ENCODE assay signal across 8 cellular contexts in genomic region chr10:79070611-79071534, GRCh38. TPM values are rescaled to one million over a fixed set of nuclear protein-coding genes. Genes with fewer than 3 reads are reported as not detected.
A peak's percentile ranks its signal among the peaks of the same experiment; 100 is the strongest.
DNase-seq lines count a peak whose midpoint lies in the region; ATAC-seq and TF ChIP-seq lines count a peak whose summit lies in the region.

No MANE protein-coding gene starts in this region.

- peak overlapping the region; percentile 94 to 97 for H3K27ac ChIP-seq in liver (ENCODE audit: low read depth in 1 of 2, low read length in 2 of 2)

- in situ Hi-C loops in KBM-7 (cut with MboI; ENCODE audit: low pct_unique_long_range_greater_than_20kb, low sequenced_read_pairs), result no loop called here

- no peaks in the 10 kb centered on the region for H3K27me3 Mint-ChIP-seq in T-helper 17 cell

- H3K27ac Mint-ChIP-seq in T-helper 17 cell, result peak overlapping the region; percentile 63

- peaks cover 41% of the 10 kb centered on the region for H3K4me1 Mint-ChIP-seq in T-helper 17 cell

- no peak for ATAC-seq in T-helper 17 cell
- no peak for ATAC-seq in HG02870 (IDR thresholded peaks at IDR 0.05; ENCODE audit: unreplicated experiment)
- no peak for ATAC-seq in HG03159 (IDR thresholded peaks at IDR 0.05; ENCODE audit: unreplicated experiment)

- H3K9me3 ChIP-seq in T-helper 17 cell (ENCODE audit: control insufficient read depth, low read length, poor library complexity, severe bottlenecking) (no peaks in the 10 kb centered on the region), liver (ENCODE audit: control insufficient read depth in 4 of 4, low read length in 3 of 4) (no peaks in the 10 kb centered on the region)

- peak; percentile 48 for DNase-seq in DMS 273 treated with DMSO at 0.1 percent for 48 hours (lab: John Stamatoyannopoulos, UW)
- peak; percentile 67 for DNase-seq in KBM-7
- no peak for DNase-seq in T-helper 17 cell
- peak; percentile 73 for DNase-seq in ecto neural progenitor cell (ENCODE audit: low spot score)
- peak; percentile 50 for DNase-seq in stimulated activated CD8-positive, alpha-beta memory T cell treated with anti-CD3 and anti-CD28 coated beads, Interleukin-4, amount 100 ng/mL, for 48 hours

- peaks cover 25 to 68% (median 58%) of the 10 kb centered on the region in 4 donors for H3K4me1 ChIP-seq in liver (ENCODE audit: control insufficient read depth in 4 of 4, insufficient read depth in 4 of 4, low read length in 3 of 4)

- H3K36me3 ChIP-seq in liver (ENCODE audit: control insufficient read depth in 4 of 4, insufficient read depth in 3 of 4, low read depth in 1 of 4, low read length in 3 of 4), result no peaks in the 10 kb centered on the region

- 2% methylated on average over 42 of the region's 42 CpGs for WGBS in liver

- H3K4me3 Mint-ChIP-seq in T-helper 17 cell, result peak overlapping the region; percentile 98

- peak overlapping the region; percentile 62 to 95 for H3K9ac ChIP-seq in liver (ENCODE audit: low read depth in 1 of 2, low read length in 2 of 2)

- TF ChIP-seq CTCF in liver (IDR thresholded peaks at IDR 0.05; ENCODE audit: low read depth, low read length, missing input control), result no peak

- H3K27me3 ChIP-seq in liver (ENCODE audit: control insufficient read depth in 4 of 4, insufficient read depth in 4 of 4, low read length in 3 of 4), result no peaks in the 10 kb centered on the region

- peaks cover 2% of the 10 kb centered on the region for H3K36me3 Mint-ChIP-seq in T-helper 17 cell (ENCODE audit: low read depth)

- TF ChIP-seq RAD21 in liver (IDR thresholded peaks at IDR 0.05), result peak; percentile 63 to 75

- peak overlapping the region; percentile 52 to 90 (median 80) for H3K4me3 ChIP-seq in liver (ENCODE audit: low read depth in 1 of 3, low read length in 3 of 3)

TF ChIP-seq in liver, 16 proteins besides CTCF, POLR2A, EP300 and RAD21:
- TF ChIP-seq JUND (IDR thresholded peaks at IDR 0.05) (peak; percentile 61 to 69), YY1 (IDR thresholded peaks at IDR 0.05) (peak; percentile 49), REST (IDR thresholded peaks at IDR 0.05) (peak; percentile 55), SP1 (IDR thresholded peaks at IDR 0.05) (peak; percentile 82), NR2F2 (IDR thresholded peaks at IDR 0.05) (peak; percentile 54), GABPA (IDR thresholded peaks at IDR 0.05 in 1 of 2, conservative IDR thresholded peaks at IDR 0.05 in 1 of 2) (no peak), HNF4A (conservative IDR thresholded peaks at IDR 0.05) (peak; percentile 74 to 84), ZBTB33 (IDR thresholded peaks at IDR 0.05) (peak; percentile 39), EGR1 (IDR thresholded peaks at IDR 0.05; ENCODE audit: low read depth in 2 of 2) (peak in 1 of 2 donors; percentile 76), HNF4G (IDR thresholded peaks at IDR 0.05) (peak; percentile 60), RXRA (IDR thresholded peaks at IDR 0.05) (peak; percentile 86 to 88), FOXA1 (IDR thresholded peaks at IDR 0.05) (peak; percentile 77), TAF1 (conservative IDR thresholded peaks at IDR 0.05) (peak; percentile 6), FOXA2 (IDR thresholded peaks at IDR 0.05) (peak; percentile 43), ATF3 (IDR thresholded peaks at IDR 0.05) (peak; percentile 31), MAX (IDR thresholded peaks at IDR 0.05) (peak; percentile 74)
TF ChIP-seq in liver: peak in this region for 15.

RNA-seq across cellular contexts. Expression of gene ZMIZ1, which starts 2.1 kb away (rescaled TPM):
- total RNA-seq in T-helper 17 cell (10 to 100 TPM; 30.0 to 34.0 TPM), liver (10 to 100 TPM; 11.2 to 19.1 TPM)
- polyA plus RNA-seq in liver, result 1 to 10 TPM; 3.9 to 8.4 TPM

Comparison
In these comparisons a context has a peak if more than half of its experiments do, and no peak if none do; other contexts are left out.
1. DNase-seq: peak in DMS 273 treated with DMSO at 0.1 percent for 48 hours (single experiment), KBM-7 (single experiment), ecto neural progenitor cell (single experiment) and stimulated activated CD8-positive, alpha-beta memory T cell treated with anti-CD3 and anti-CD28 coated beads, Interleukin-4, amount 100 ng/mL, for 48 hours (single experiment); none in T-helper 17 cell (0 of 3).